Comparison of ENCODE assay signal across 8 cellular contexts in genomic region chr9:116154976-116155699, GRCh38. TPM values are rescaled to one million over a fixed set of nuclear protein-coding genes. Genes with fewer than 3 reads are reported as not detected.
DNase-seq lines count a peak whose midpoint lies in the region; TF ChIP-seq lines count a peak whose summit lies in the region.
"Had no signal": no experiment of that assay in that cellular context is flagged by ENCODE, and none has a peak within 500 bp of the region (broad histone marks: within the 10 kb centered on the region; RNA-seq: fewer than 3 reads in every experiment).

No MANE protein-coding gene starts in this region.

- H3K27ac ChIP-seq in HUES6 (ENCODE audit: low read depth, low read length), result no peak overlapping the region
- H3K27ac ChIP-seq in colonic mucosa, result peak overlapping the region; percentile 60
- peak overlapping the region; percentile 83 for H3K27ac ChIP-seq in mesenchymal stem cell (ENCODE audit: low read length, poor library complexity, severe bottlenecking)
- peak overlapping the region; percentile 41 to 88 (median 71) for H3K27ac ChIP-seq in tibial nerve

- H3K9me3 Mint-ChIP-seq in Calu3 (ENCODE audit: low read depth, unreplicated experiment), result no peaks in the 10 kb centered on the region

- H4K91ac ChIP-seq in mesenchymal stem cell (ENCODE audit: low read length), result peak overlapping the region; percentile 95

- no peak for DNase-seq in colonic mucosa
- peak; percentile 91 for DNase-seq in mesenchymal stem cell
- no peak for DNase-seq in tibial nerve (ENCODE audit: low spot score in 2 of 2)
- DNase-seq in NCI-H774 (lab: John Stamatoyannopoulos, UW), result no peak
- no peak for DNase-seq in Calu3
- no peak for DNase-seq in NCI-H2107 treated with DMSO at 0.1 percent for 48 hours (lab: John Stamatoyannopoulos, UW; ENCODE audit: unreplicated experiment)

- peak overlapping the region; percentile 73 for H3K4me2 ChIP-seq in mesenchymal stem cell (ENCODE audit: low read length, poor library complexity, severe bottlenecking)

- H3K4me1 Mint-ChIP-seq in Calu3 (ENCODE audit: low read depth, unreplicated experiment), result no peaks in the 10 kb centered on the region

- peak overlapping the region; percentile 66 for H3K4me3 ChIP-seq in HUES6 (ENCODE audit: low read depth, low read length)
- H3K4me3 ChIP-seq in colonic mucosa, result peak overlapping the region; percentile 30
- H3K4me3 ChIP-seq in mesenchymal stem cell (ENCODE audit: insufficient read depth in 1 of 2, low read depth in 1 of 2, low read length in 2 of 2), result peak overlapping the region; percentile 82 to 86
- H3K4me3 ChIP-seq in tibial nerve, result peak overlapping the region; percentile 45 to 60 (median 49)
- H3K4me3 ChIP-seq: K562 had no signal

- TF ChIP-seq CTCF in colonic mucosa (IDR thresholded peaks at IDR 0.05) (no peak), tibial nerve (IDR thresholded peaks at IDR 0.05) (no peak), Calu3 (IDR thresholded peaks at IDR 0.05; ENCODE audit: unreplicated experiment) (no peak)

- H3K9ac ChIP-seq in HUES6 (ENCODE audit: low read length) (peak overlapping the region; percentile 68), colonic mucosa (ENCODE audit: low read depth in 2 of 2, low read length in 2 of 2) (peak overlapping the region; percentile 61 to 72), mesenchymal stem cell (ENCODE audit: low read length) (peak overlapping the region; percentile 99)

- no peak overlapping the region for H2BK5ac ChIP-seq in mesenchymal stem cell (ENCODE audit: low read depth, low read length, poor library complexity, severe bottlenecking)

- peaks cover 34% of the 10 kb centered on the region for H3K4me1 ChIP-seq in HUES6 (ENCODE audit: control insufficient read depth, insufficient read depth, low read length)
- no peaks in the 10 kb centered on the region for H3K4me1 ChIP-seq in colonic mucosa
- H3K4me1 ChIP-seq in mesenchymal stem cell (ENCODE audit: control insufficient read depth, insufficient read depth, low read depth, low read length), result peaks cover 15% of the 10 kb centered on the region
- peaks cover 0 to 50% (median 0%) of the 10 kb centered on the region in 4 donors for H3K4me1 ChIP-seq in tibial nerve

- intact Hi-C loops in colonic mucosa (cut with DNase I) (loop anchor here (5.0 kb wide), 2 partner anchors 417 to 492 kb away; no protein-coding TSS in a partner anchor), Calu3 (cut with micrococcal nuclease; ENCODE audit: unreplicated experiment) (loop anchor here (5.0 to 10.0 kb wide), 3 partner anchors 270 to 492 kb away; no protein-coding TSS in a partner anchor)

- H3K27me3 ChIP-seq in HUES6 (ENCODE audit: control insufficient read depth, insufficient read depth, low read length) (peaks cover 78% of the 10 kb centered on the region), colonic mucosa (peaks cover 30% of the 10 kb centered on the region), mesenchymal stem cell (ENCODE audit: control insufficient read depth in 1 of 2, insufficient read depth in 1 of 2, low read length in 2 of 2) (no peaks in the 10 kb centered on the region), tibial nerve (peaks cover 0 to 16% of the 10 kb centered on the region in 2 donors)

- no peak overlapping the region for H2AK5ac ChIP-seq in mesenchymal stem cell (ENCODE audit: low read length, severe bottlenecking)

- CTCF ChIA-PET in Calu3 (lab: Charles Lee), result no interaction called here

- H3K14ac ChIP-seq in mesenchymal stem cell (ENCODE audit: low read length in 2 of 2), result peak overlapping the region; percentile 66 to 98

- H3K36me3 ChIP-seq in HUES6 (ENCODE audit: control insufficient read depth, insufficient read depth, low read length) (no peaks in the 10 kb centered on the region), colonic mucosa (no peaks in the 10 kb centered on the region), mesenchymal stem cell (ENCODE audit: control insufficient read depth in 1 of 2, insufficient read depth in 2 of 2, low read depth in 1 of 2, low read length in 2 of 2) (peaks cover 7 to 20% of the 10 kb centered on the region in 2 experiments), tibial nerve (no peaks in the 10 kb centered on the region)

- WGBS in mesenchymal stem cell, result 2% methylated on average over 25 of the region's 27 CpGs
- WGBS in tibial nerve, 2 donors, result 1% methylated on average over 27 of the region's 27 CpGs

- H2BK120ac ChIP-seq in mesenchymal stem cell (ENCODE audit: low read depth, low read length), result peak overlapping the region; percentile 12

- peaks cover 4% of the 10 kb centered on the region for H3K79me1 ChIP-seq in mesenchymal stem cell (replicated peaks; ENCODE audit: low read length, poor library complexity, severe bottlenecking)

- H3K36me3 Mint-ChIP-seq in Calu3 (ENCODE audit: insufficient read depth, unreplicated experiment), result no peaks in the 10 kb centered on the region

- no peak for TF ChIP-seq POLR2A in tibial nerve (IDR thresholded peaks at IDR 0.05)

- H3K23ac ChIP-seq in mesenchymal stem cell (ENCODE audit: low read length in 2 of 2), result peak overlapping the region in 1 of 2 experiments; percentile 91

- H2BK12ac ChIP-seq in mesenchymal stem cell (ENCODE audit: low read length in 2 of 2), result peak overlapping the region in 1 of 2 experiments; percentile 96

- BruUV-seq in Calu3 (replicated peaks; lab: Mats Ljungman, UMichigan), result no TSS peak

- TF ChIP-seq EP300 in tibial nerve (IDR thresholded peaks at IDR 0.05), result no peak

- H3K27ac Mint-ChIP-seq in Calu3 (ENCODE audit: unreplicated experiment), result no peak overlapping the region

- H3K4me3 Mint-ChIP-seq in Calu3 (ENCODE audit: low read depth, unreplicated experiment), result no peak overlapping the region

- peak overlapping the region; percentile 94 to 100 for H3K4ac ChIP-seq in mesenchymal stem cell (ENCODE audit: low read depth in 1 of 2, low read length in 2 of 2)

- H4K8ac ChIP-seq in mesenchymal stem cell (ENCODE audit: low read length), result peak overlapping the region; percentile 97

- peak overlapping the region; percentile 99 to 100 for H3K18ac ChIP-seq in mesenchymal stem cell (ENCODE audit: low read depth in 1 of 2, low read length in 2 of 2)

- H2BK15ac ChIP-seq in mesenchymal stem cell (ENCODE audit: low read depth, poor library complexity, severe bottlenecking), result no peak overlapping the region

- H3K9me3 ChIP-seq in HUES6 (ENCODE audit: control insufficient read depth, insufficient read depth, low read depth, low read length), result no peaks in the 10 kb centered on the region
- no peaks in the 10 kb centered on the region for H3K9me3 ChIP-seq in colonic mucosa
- H3K9me3 ChIP-seq in mesenchymal stem cell (ENCODE audit: control insufficient read depth, low read length), result no peaks in the 10 kb centered on the region
- no peaks in the 10 kb centered on the region for H3K9me3 ChIP-seq in tibial nerve

- peaks cover 69% of the 10 kb centered on the region for H3K27me3 Mint-ChIP-seq in Calu3 (ENCODE audit: unreplicated experiment)

- no peak overlapping the region for H2AFZ ChIP-seq in mesenchymal stem cell (ENCODE audit: low read depth, low read length)

RNA-seq across cellular contexts. Expression of gene PAPPA, which starts 1.5 kb away (rescaled TPM):
- total RNA-seq in colonic mucosa, result 1 to 10 TPM in 1 of 2 donors, under 1 TPM in 1; 0.99 to 1.2 TPM
- 90.6 TPM for polyA plus RNA-seq in mesenchymal stem cell (2013, experiment 1 of 2)
- polyA plus RNA-seq in mesenchymal stem cell (2013, experiment 2 of 2), result 85.6 TPM
- 1 to 10 TPM; 1.0 to 8.1 (median 4.0) TPM for total RNA-seq in tibial nerve
- total RNA-seq in Calu3 (2022), result not detected in 2 replicates

Comparison
In these comparisons a context has a peak if more than half of its experiments do, and no peak if none do; other contexts are left out.
1. H3K4me3 ChIP-seq: peak in every context shown above with its lines; median percentile 84 in mesenchymal stem cell; 66 in HUES6; 49 in tibial nerve; 30 in colonic mucosa.